ENCODE assay signal across 11 cellular contexts in the genomic region with DNA sequence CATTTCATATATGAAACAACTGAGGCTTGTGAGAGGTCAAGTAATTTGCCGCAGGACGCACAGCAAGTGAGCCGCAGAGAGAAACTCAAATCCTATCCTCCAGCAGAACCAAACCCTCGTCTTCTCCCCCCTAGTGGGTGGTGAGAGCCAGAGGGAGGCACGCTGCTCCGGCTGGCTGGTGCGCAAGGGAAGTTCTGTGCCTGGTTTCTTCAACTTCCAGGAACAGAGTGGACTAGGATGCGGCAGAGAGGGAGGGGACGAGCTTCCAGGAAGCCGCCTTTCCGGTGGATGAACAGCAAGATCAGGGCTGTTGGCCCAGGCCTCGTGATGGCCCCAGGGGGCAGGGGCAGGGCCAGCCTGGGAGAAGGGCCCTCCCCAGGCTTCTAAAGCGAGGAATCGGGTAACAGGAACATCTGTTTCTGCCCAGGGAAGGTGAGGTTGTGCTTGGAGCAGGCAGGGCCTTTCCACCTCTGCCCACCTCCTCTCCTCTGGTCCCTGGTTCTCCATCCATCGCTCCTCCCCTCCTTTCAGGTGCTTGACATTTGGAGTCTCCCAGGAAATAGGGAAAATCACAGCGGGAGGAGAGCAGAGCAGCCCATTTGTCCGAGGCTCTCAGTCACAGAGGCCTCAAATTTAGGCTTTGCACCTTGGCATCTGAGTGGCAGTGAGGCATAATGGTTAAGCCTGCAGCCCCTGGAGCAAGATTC. TPM values are rescaled to one million over a fixed set of nuclear protein-coding genes. Genes with fewer than 3 reads are reported as not detected.
DNase-seq lines count a peak whose midpoint lies in the region; ATAC-seq and TF ChIP-seq lines count a peak whose summit lies in the region.
"Had no signal": no experiment of that assay in that cellular context is flagged by ENCODE, and none has a peak within 500 bp of the region (broad histone marks: within the 10 kb centered on the region; RNA-seq: fewer than 3 reads in every experiment).

No MANE protein-coding gene starts in this region.

- no peak overlapping the region for H3K18ac ChIP-seq in trophoblast cell (ENCODE audit: low read length)

- no peaks in the 10 kb centered on the region for H3K9me3 ChIP-seq in trophoblast cell (ENCODE audit: insufficient read depth, low read depth, low read length)
- H3K9me3 ChIP-seq: stomach had no signal

- no peaks in the 10 kb centered on the region for H3K27me3 ChIP-seq in trophoblast cell (ENCODE audit: insufficient read depth, low read length)

- peak overlapping the region; percentile 43 for H4K8ac ChIP-seq in trophoblast cell (ENCODE audit: low read depth, low read length)

- no peak overlapping the region for H2BK5ac ChIP-seq in trophoblast cell (ENCODE audit: low read depth, low read length, poor library complexity)

- H4K91ac ChIP-seq in trophoblast cell (ENCODE audit: low read depth, low read length): no peak overlapping the region

- DNase-seq in Daoy (ENCODE audit: low read depth): peak; percentile 63
- DNase-seq in NCI-H524 (lab: John Stamatoyannopoulos, UW): peak; percentile 69 to 84
- peak in 1 of 2 donors; percentile 57 for DNase-seq in foreskin fibroblast
- DNase-seq in trophoblast cell: peak; percentile 95 to 96
- no peak for DNase-seq in medulla oblongata (ENCODE audit: extremely low spot score)
- no peak for DNase-seq in NK-92 (lab: John Stamatoyannopoulos, UW; ENCODE audit: unreplicated experiment)
- DNase-seq: natural killer cell, stomach had no signal

- TF ChIP-seq CTCF in foreskin fibroblast (IDR thresholded peaks at IDR 0.05; ENCODE audit: low read depth, low read length): peak; percentile 9

- H3K9ac ChIP-seq in trophoblast cell (ENCODE audit: low read length): no peak overlapping the region

- H2BK120ac ChIP-seq in trophoblast cell (ENCODE audit: insufficient read depth, low read length, poor library complexity): no peak overlapping the region

- peak overlapping the region; percentile 35 for H3K4me2 ChIP-seq in trophoblast cell (ENCODE audit: low read length)

- no peak overlapping the region for H2AFZ ChIP-seq in trophoblast cell (ENCODE audit: insufficient read depth, low read length, poor library complexity)

- H3K79me1 ChIP-seq in trophoblast cell (ENCODE audit: low read length): peaks cover 2% of the 10 kb centered on the region

- no peaks in the 10 kb centered on the region for H3K79me2 ChIP-seq in trophoblast cell (ENCODE audit: control insufficient read depth, insufficient read depth, low read length, poor library complexity)

- no peak for ATAC-seq in HG03175 (IDR thresholded peaks at IDR 0.05; ENCODE audit: unreplicated experiment)
- no peak for ATAC-seq in HG02884 (IDR thresholded peaks at IDR 0.05; ENCODE audit: unreplicated experiment)
- ATAC-seq: natural killer cell had no signal

- peaks cover 14 to 17% of the 10 kb centered on the region in 2 experiments for H3K4me1 ChIP-seq in trophoblast cell (ENCODE audit: control insufficient read depth in 1 of 2, insufficient read depth in 2 of 2, low read length in 2 of 2)

- H3K14ac ChIP-seq in trophoblast cell (ENCODE audit: low read length): no peak overlapping the region

- H3K4ac ChIP-seq in trophoblast cell (ENCODE audit: low read depth, low read length): no peak overlapping the region

- no peak overlapping the region for H3K27ac ChIP-seq in trophoblast cell (ENCODE audit: low read depth, low read length)

- WGBS in trophoblast cell (ENCODE audit: extremely low coverage, insufficient coverage, insufficient read length): no CpG with 5 or more reads among the region's 17 CpGs

- H3K4me3 ChIP-seq in foreskin fibroblast (ENCODE audit: low read depth in 1 of 2, low read length in 2 of 2) (no peak overlapping the region), trophoblast cell (ENCODE audit: low read depth, low read length) (no peak overlapping the region)
- H3K4me3 ChIP-seq: stomach had no signal

- no peak overlapping the region for H3K23ac ChIP-seq in trophoblast cell (ENCODE audit: low read length)

- peak overlapping the region; percentile 2 for H2BK12ac ChIP-seq in trophoblast cell (ENCODE audit: low read length)

- H4K12ac ChIP-seq in trophoblast cell (ENCODE audit: low read depth, low read length): no peak overlapping the region

- no peaks in the 10 kb centered on the region for H3K36me3 ChIP-seq in trophoblast cell (ENCODE audit: control insufficient read depth in 1 of 2, insufficient read depth in 2 of 2, low read length in 2 of 2)
- H3K36me3 ChIP-seq: stomach had no signal

- no peak overlapping the region for H2AK5ac ChIP-seq in trophoblast cell (ENCODE audit: low read length)

RNA-seq across cellular contexts. Expression of a gene that starts 16.8 kb away (rescaled TPM):
- 9.4 and 12.2 TPM in 2 replicates for total RNA-seq in Daoy (2014; rRNA removed; shearing (Covaris generic))
- polyA plus RNA-seq in trophoblast cell (2013): 1.3 and 1.7 TPM in 2 replicates

RNA-seq across cellular contexts. Expression of a gene that starts 27.4 kb away (rescaled TPM):
- not detected in 2 replicates for total RNA-seq in Daoy (2014; rRNA removed; shearing (Covaris generic))
- polyA plus RNA-seq in trophoblast cell (2013): 0.44 and 0.53 TPM in 2 replicates
- total RNA-seq: bronchial epithelial cell, natural killer cell had no signal

RNA-seq across cellular contexts. Expression of a gene that starts 48.9 kb away (rescaled TPM):
- total RNA-seq in Daoy (2014; rRNA removed; shearing (Covaris generic)): 0.18 TPM in 1 of 2 replicates, not detected in the other
- 13.6 and 15.5 TPM in 2 replicates for polyA plus RNA-seq in trophoblast cell (2013)
- total RNA-seq: bronchial epithelial cell, natural killer cell had no signal

Comparison
In these comparisons a context has a peak if more than half of its experiments do, and no peak if none do; other contexts are left out.
1. DNase-seq: peak in Daoy (single experiment), NCI-H524 (2 of 2) and trophoblast cell (2 of 2); none in medulla oblongata (single experiment) and NK-92 (single experiment).